ENCODE assay signal across 1 cellular context in the genomic region with DNA sequence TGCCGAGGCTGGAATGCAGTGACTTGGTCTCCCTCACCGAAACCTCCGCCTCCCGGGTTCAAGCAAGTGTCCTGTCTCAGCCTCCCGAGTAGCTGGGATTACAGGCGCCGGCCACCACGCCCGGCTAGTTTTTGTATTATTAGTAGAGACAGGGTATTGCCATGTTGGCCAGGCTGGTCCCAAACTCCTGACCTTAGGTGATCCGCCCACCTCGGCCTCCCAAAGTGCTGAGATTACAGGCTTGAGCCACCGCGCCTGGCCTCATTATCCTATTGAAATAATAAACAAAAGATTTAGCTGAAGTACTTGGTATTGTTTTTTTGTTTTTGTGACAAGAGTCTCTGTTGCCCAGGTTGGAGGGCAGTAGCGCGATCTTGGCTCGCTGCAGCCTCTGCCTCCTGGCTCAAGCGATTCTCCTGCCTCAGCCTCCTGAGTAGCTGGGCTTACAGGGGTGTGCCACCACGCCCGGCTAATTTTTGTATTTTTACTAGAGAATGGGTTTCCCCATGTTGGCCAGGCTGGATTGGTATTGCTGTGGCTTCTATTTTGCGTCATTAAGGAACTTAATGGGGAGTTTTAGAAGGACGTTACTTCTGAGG.
TF ChIP-seq lines count a peak whose summit lies in the region.

No MANE protein-coding gene starts in this region.

TF ChIP-seq in liver, 16 proteins besides CTCF, POLR2A, EP300 and RAD21 (continued from another document):
- TF ChIP-seq, protein P1, sequence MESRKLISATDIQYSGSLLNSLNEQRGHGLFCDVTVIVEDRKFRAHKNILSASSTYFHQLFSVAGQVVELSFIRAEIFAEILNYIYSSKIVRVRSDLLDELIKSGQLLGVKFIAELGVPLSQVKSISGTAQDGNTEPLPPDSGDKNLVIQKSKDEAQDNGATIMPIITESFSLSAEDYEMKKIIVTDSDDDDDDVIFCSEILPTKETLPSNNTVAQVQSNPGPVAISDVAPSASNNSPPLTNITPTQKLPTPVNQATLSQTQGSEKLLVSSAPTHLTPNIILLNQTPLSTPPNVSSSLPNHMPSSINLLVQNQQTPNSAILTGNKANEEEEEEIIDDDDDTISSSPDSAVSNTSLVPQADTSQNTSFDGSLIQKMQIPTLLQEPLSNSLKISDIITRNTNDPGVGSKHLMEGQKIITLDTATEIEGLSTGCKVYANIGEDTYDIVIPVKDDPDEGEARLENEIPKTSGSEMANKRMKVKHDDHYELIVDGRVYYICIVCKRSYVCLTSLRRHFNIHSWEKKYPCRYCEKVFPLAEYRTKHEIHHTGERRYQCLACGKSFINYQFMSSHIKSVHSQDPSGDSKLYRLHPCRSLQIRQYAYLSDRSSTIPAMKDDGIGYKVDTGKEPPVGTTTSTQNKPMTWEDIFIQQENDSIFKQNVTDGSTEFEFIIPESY (IDR thresholded peaks at IDR 0.05), result no peak
- no peak for TF ChIP-seq JUND (IDR thresholded peaks at IDR 0.05)
- no peak for TF ChIP-seq FOXA2 (IDR thresholded peaks at IDR 0.05)
- no peak for TF ChIP-seq HNF4A (conservative IDR thresholded peaks at IDR 0.05)
